Comparison of ENCODE assay signal across 8 cellular contexts in genomic region chr17:61926831-61927210, GRCh38. TPM values are rescaled to one million over a fixed set of nuclear protein-coding genes. Genes with fewer than 3 reads are reported as not detected.
A peak's percentile ranks its signal among the peaks of the same experiment; 100 is the strongest.
DNase-seq lines count a peak whose midpoint lies in the region; ATAC-seq, FAIRE-seq and TF ChIP-seq lines count a peak whose summit lies in the region.

No MANE protein-coding gene starts in this region.

- H3K9me3 ChIP-seq in HepG2 (ENCODE audit: low read length) (no peaks in the 10 kb centered on the region), thyroid gland (no peaks in the 10 kb centered on the region)

- peak; percentile 8 for ATAC-seq in HG02852 (IDR thresholded peaks at IDR 0.05; ENCODE audit: unreplicated experiment)
- ATAC-seq in HepG2: no peak
- no peak for ATAC-seq in GM18505 (IDR thresholded peaks at IDR 0.05; ENCODE audit: unreplicated experiment)
- ATAC-seq in HG03280 (IDR thresholded peaks at IDR 0.05; ENCODE audit: unreplicated experiment): no peak

- H3K79me2 ChIP-seq in ACC112 (ENCODE audit: control insufficient read depth, insufficient read depth, low read length, unreplicated experiment) (peaks cover 12% of the 10 kb centered on the region), HepG2 (ENCODE audit: insufficient read depth, low read length) (peaks cover 18% of the 10 kb centered on the region)

- 15% methylated on average over 4 of the region's 4 CpGs for WGBS in HepG2 (ENCODE audit: low lambda C conversion rate)
- 16% methylated on average over 4 of the region's 4 CpGs for WGBS in thyroid gland, 2 donors

- DNase-seq in astrocyte of the spinal cord (ENCODE audit: low read depth, low spot score) (peak; percentile 29), HepG2 (ENCODE audit: low spot score) (no peak), thyroid gland (no peak), NCI-H2227 treated with DMSO at 0.1 percent for 48 hours (lab: John Stamatoyannopoulos, UW) (no peak)

- TF ChIP-seq RAD21 in HepG2 (CRISPR knock-in tag; IDR thresholded peaks at IDR 0.05): no peak

- POLR2A ChIA-PET in HepG2 (lab: Yijun Ruan, JAX): interaction anchor here (0.7 to 1.0 kb wide), 2 partner anchors 24 to 253 kb away, joined by 3 read pairs; no protein-coding TSS in a partner anchor

- H3K36me3 ChIP-seq in ACC112 (ENCODE audit: insufficient read depth, low read length): 0 out of 2 replicates have a peak, but pooled peaks cover 13% of the 10 kb centered on the region
- H3K36me3 ChIP-seq in HepG2 (replicated peaks in 1 of 2; ENCODE audit: control insufficient read depth in 1 of 2, insufficient read depth in 2 of 2, low read length in 2 of 2): peaks cover 3 to 17% of the 10 kb centered on the region in 2 experiments; a peak in 4 of 5 replicates
- H3K36me3 ChIP-seq in thyroid gland: no peaks in the 10 kb centered on the region

- H2AFZ ChIP-seq in ACC112 (ENCODE audit: low read length, unreplicated experiment) (peak overlapping the region; percentile 96), HepG2 (ENCODE audit: low read length) (peak overlapping the region; percentile 81)

- no peak for TF ChIP-seq EP300 in HepG2 (IDR thresholded peaks at IDR 0.05; ENCODE audit: low read depth in 2 of 2, low read length in 2 of 2)
- TF ChIP-seq EP300 in HepG2 (CRISPR knock-in tag; IDR thresholded peaks at IDR 0.05; ENCODE audit: borderline replicate concordance): no peak

- H3K4me2 ChIP-seq in HepG2 (ENCODE audit: low read depth, low read length): peak overlapping the region; percentile 96

- H3K9ac ChIP-seq in HepG2 (ENCODE audit: insufficient read depth, low read depth, low read length): peak overlapping the region; percentile 96

- no peak for FAIRE-seq in HepG2 (lab: Jason Lieb, UNC)

- no peaks in the 10 kb centered on the region for H4K20me1 ChIP-seq in HepG2 (ENCODE audit: insufficient read depth, low read length)

- CTCF ChIA-PET in HepG2 (lab: Yijun Ruan, JAX; ENCODE audit: low intra/inter-chr PET ratio, low total read pairs): no interaction called here

- no peak for TF ChIP-seq POLR2A in HepG2 (IDR thresholded peaks at IDR 0.05; ENCODE audit: insufficient read depth in 1 of 2, low read depth in 2 of 2, low read length in 2 of 2)
- no peak for TF ChIP-seq POLR2A in thyroid gland (IDR thresholded peaks at IDR 0.05)
- TF ChIP-seq POLR2A in GM18505 (IDR thresholded peaks at IDR 0.05; ENCODE audit: borderline replicate concordance, extremely low read depth, insufficient read depth, insufficient read length): no peak

- H3K4me1 ChIP-seq in ACC112 (ENCODE audit: control insufficient read depth, insufficient read depth, low read length, unreplicated experiment) (peaks cover 10% of the 10 kb centered on the region), HepG2 (ENCODE audit: insufficient read depth, low read length) (peaks cover 19% of the 10 kb centered on the region), thyroid gland (peaks cover 3 to 9% of the 10 kb centered on the region in 2 donors)

- H3K4me3 ChIP-seq in ACC112 (ENCODE audit: low read depth, low read length): peak overlapping the region; percentile 79
- peak overlapping the region; percentile 88 for H3K4me3 ChIP-seq in astrocyte of the spinal cord (ENCODE audit: low read depth, low read length)
- peak overlapping the region; percentile 92 to 96 (median 94) for H3K4me3 ChIP-seq in HepG2 (replicated peaks in 1 of 3; ENCODE audit: insufficient read depth in 1 of 3, low read depth in 2 of 3, low read length in 3 of 3)
- peak overlapping the region; percentile 48 to 66 (median 49) for H3K4me3 ChIP-seq in thyroid gland (replicated peaks in 1 of 3)

- in situ Hi-C loops in astrocyte of the spinal cord (cut with HindIII; ENCODE audit: low sequenced_read_pairs): no loop called here
- in situ Hi-C loops in HepG2 (cut with HindIII; ENCODE audit: extremely low pct_ligation_motif_present, low pct_unique_long_range_greater_than_20kb): no loop called here

- BruUV-seq in HepG2 (replicated peaks; lab: Mats Ljungman, UMichigan): no TSS peak

- TF ChIP-seq CTCF in astrocyte of the spinal cord (IDR thresholded peaks at IDR 0.05; ENCODE audit: low read depth, low read length) (no peak), HepG2 (CRISPR knock-in tag; IDR thresholded peaks at IDR 0.05) (no peak), thyroid gland (IDR thresholded peaks at IDR 0.05) (no peak)

- intact Hi-C loops in HepG2 (cut with micrococcal nuclease; ENCODE audit: unreplicated experiment): no loop called here
- intact Hi-C loops in thyroid gland (cut with DNase I): loop anchor here (10.0 kb wide), 1 partner anchor 138 kb away; the partner anchor contains the start of gene MED13

- H3K27ac ChIP-seq in ACC112 (ENCODE audit: low read depth, low read length) (peak overlapping the region; percentile 61), HepG2 (ENCODE audit: extremely low read length, insufficient read depth, low read length) (peak overlapping the region; percentile 80), thyroid gland (peak overlapping the region; percentile 47 to 77 (median 70))

- no peaks in the 10 kb centered on the region for H3K27me3 ChIP-seq in ACC112 (ENCODE audit: insufficient read depth, low read length)
- peaks cover 0 to 2% of the 10 kb centered on the region in 2 experiments; a peak in 2 of 5 replicates for H3K27me3 ChIP-seq in HepG2 (ENCODE audit: control insufficient read depth in 1 of 2, insufficient read depth in 2 of 2, low read length in 2 of 2)
- no peaks in the 10 kb centered on the region for H3K27me3 ChIP-seq in thyroid gland

TF ChIP-seq in HepG2, 621 proteins besides CTCF, POLR2A, EP300 and RAD21:
- TF ChIP-seq CREB1 (IDR thresholded peaks at IDR 0.05) (no peak), CREB1 (CRISPR knock-in tag; IDR thresholded peaks at IDR 0.05) (0 out of 2 replicates have a peak, but pooled peaks have one; percentile 30), DNMT3B (CRISPR knock-in tag; conservative IDR thresholded peaks at IDR 0.05) (0 out of 2 replicates have a peak, but pooled peaks have one; percentile 83), SAFB2 (CRISPR knock-in tag; IDR thresholded peaks at IDR 0.05; ENCODE audit: borderline replicate concordance, low read depth) (no peak)

RNA-seq across cellular contexts. Expression of gene INTS2, which starts 1.0 kb away (rescaled TPM):
- total RNA-seq in HepG2 (2016; rRNA removed; fragmentation: Illumina TruSeq; extraction: Trizol) (30.2 and 33.3 TPM in 2 replicates), thyroid gland (10 to 100 TPM; 10.9 to 16.1 (median 13.5) TPM)
- 9.6 and 10.0 TPM in 2 replicates for total RNA-seq in HepG2 (2016; cell fraction: cytosol; rRNA removed; fragmentation: Illumina TruSeq; extraction: Trizol; ENCODE audit: low read depth)
- total RNA-seq in HepG2 (2016; cell fraction: insoluble cytoplasmic fraction; rRNA removed; fragmentation: Illumina TruSeq; extraction: Trizol): 30.6 and 32.6 TPM in 2 replicates
- total RNA-seq in HepG2 (2016; cell fraction: membrane; rRNA removed; fragmentation: Illumina TruSeq; extraction: Trizol): 6.9 and 8.3 TPM in 2 replicates
- 34.0 and 37.1 TPM in 2 replicates for total RNA-seq in HepG2 (2016; cell fraction: nucleus; rRNA removed; fragmentation: Illumina TruSeq; extraction: Trizol)
- polyA plus RNA-seq in HepG2 (2011; rRNA removed): 15.6 and 20.5 TPM in 2 replicates
- 8.1 and 11.7 TPM in 2 replicates for polyA plus RNA-seq in HepG2 (2011; cell fraction: cytosol; rRNA removed)
- polyA plus RNA-seq in HepG2 (2011; cell fraction: nucleus; rRNA removed): 14.6 and 16.8 TPM in 2 replicates
- polyA plus RNA-seq in HepG2 (2012): 9.4 and 11.7 TPM in 2 replicates
- polyA plus RNA-seq in HepG2 (2016; cell fraction: cytosol; fragmentation: Illumina TruSeq; extraction: Trizol; ENCODE audit: low read depth): 0.37 and 0.51 TPM in 2 replicates
- polyA plus RNA-seq in HepG2 (2016; cell fraction: insoluble cytoplasmic fraction; fragmentation: Illumina TruSeq; extraction: Trizol; ENCODE audit: low read depth): 11.5 and 12.2 TPM in 2 replicates
- polyA plus RNA-seq in HepG2 (2016; cell fraction: membrane; fragmentation: Illumina TruSeq; extraction: Trizol; ENCODE audit: low read depth): 0.73 and 1.1 TPM in 2 replicates
- 24.0 and 26.7 TPM in 2 replicates for polyA plus RNA-seq in HepG2 (2016; cell fraction: nucleus; fragmentation: Illumina TruSeq; extraction: Trizol; ENCODE audit: insufficient read depth, low read depth)
- 26.3 and 37.9 TPM in 2 replicates for polyA minus RNA-seq in HepG2 (2011; rRNA and poly(A)+ RNA removed; ENCODE audit: low replicate concordance)
- 29.4 and 32.8 TPM in 2 replicates for polyA minus RNA-seq in HepG2 (2011; cell fraction: cytosol; rRNA and poly(A)+ RNA removed)
- 49.4 and 55.6 TPM in 2 replicates for polyA minus RNA-seq in HepG2 (2011; cell fraction: nucleus; rRNA and poly(A)+ RNA removed)
